Comparison of ENCODE assay signal across 1 cellular context in genomic region chr5:96031811-96032261, GRCh38.
A peak's percentile ranks its signal among the peaks of the same experiment; 100 is the strongest.
TF ChIP-seq lines count a peak whose summit lies in the region.

No MANE protein-coding gene starts in this region.

TF ChIP-seq in SK-N-SH, 30 proteins besides CTCF, POLR2A, EP300 and RAD21 (continued from another document):
- TF ChIP-seq PBX3 (IDR thresholded peaks at IDR 0.05) (0 out of 2 replicates have a peak, but pooled peaks have one; percentile 42), TEAD4 (IDR thresholded peaks at IDR 0.05; ENCODE audit: borderline replicate concordance, insufficient read depth) (peak; percentile 31; the same call in 1 of the 2 replicates), RFX5 (IDR thresholded peaks at IDR 0.05; ENCODE audit: low read length) (no peak), YY1 (IDR thresholded peaks at IDR 0.05; ENCODE audit: low read depth) (0 out of 2 replicates have a peak, but pooled peaks have one; percentile 21), EZH2phosphoT487 (IDR thresholded peaks at IDR 0.05; ENCODE audit: borderline replicate concordance, low read depth) (no peak)
